8 cellular contexts compared by ENCODE assay signal in the genomic region with DNA sequence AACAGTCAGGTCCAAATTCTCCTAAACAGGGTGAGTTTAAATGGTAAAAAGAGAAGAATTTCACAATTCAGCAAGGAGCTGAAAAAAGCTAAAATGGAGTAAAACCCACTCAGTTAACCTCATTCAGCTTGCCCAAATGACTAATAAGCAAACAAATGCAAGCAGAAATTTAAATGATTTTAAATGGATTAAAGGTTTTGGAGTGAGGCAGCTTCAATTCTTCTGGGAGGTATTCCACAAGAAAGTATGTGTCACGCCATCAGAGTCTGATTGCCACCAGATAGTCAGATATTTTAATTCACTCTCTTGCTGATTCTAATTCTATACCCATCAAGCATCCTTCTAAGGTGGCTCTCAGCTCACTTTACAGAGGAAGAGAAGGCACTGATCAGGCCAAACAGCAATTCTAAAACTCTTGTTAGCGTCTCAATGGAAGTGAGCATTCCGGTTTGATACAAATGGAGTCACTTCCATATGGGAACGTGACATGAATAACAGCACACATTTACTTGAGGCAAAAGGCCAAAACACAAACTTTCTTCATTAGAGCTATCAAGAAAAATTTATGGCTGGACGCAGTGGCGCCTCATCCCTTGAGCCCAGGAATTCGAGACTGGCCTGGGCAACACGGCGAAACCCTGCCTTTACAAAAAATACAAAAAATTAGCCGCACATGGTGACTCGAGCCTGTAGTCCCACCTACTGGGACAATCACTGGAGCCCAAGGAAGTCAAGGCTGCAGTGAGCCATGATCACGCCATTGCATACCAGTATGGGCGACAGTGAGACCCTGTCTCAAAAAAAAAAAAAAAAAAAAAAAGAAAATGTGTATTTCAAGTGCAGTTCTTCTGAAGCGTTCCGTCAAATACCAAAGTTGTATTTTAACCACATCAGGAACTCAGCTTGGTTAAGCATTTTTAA. TPM values are rescaled to one million over a fixed set of nuclear protein-coding genes. Genes with fewer than 3 reads are reported as not detected.
DNase-seq lines count a peak whose midpoint lies in the region; ATAC-seq and TF ChIP-seq lines count a peak whose summit lies in the region.

No MANE protein-coding gene starts in this region.

- TF ChIP-seq CTCF in right lobe of liver (IDR thresholded peaks at IDR 0.05): no peak

- peak overlapping the region; percentile 99 for H3K4me3 ChIP-seq in adipocyte (ENCODE audit: low read length)
- peak overlapping the region; percentile 77 to 99 (median 93) for H3K4me3 ChIP-seq in right lobe of liver
- peak overlapping the region; percentile 60 for H3K4me3 ChIP-seq in urinary bladder (ENCODE audit: low read depth, low read length)

- H3K27ac Mint-ChIP-seq in activated naive CD4-positive, alpha-beta T cell treated with anti-CD3 and anti-CD28 coated beads, Interleukin-2, amount 50 U/mL, for 24 hours: peak overlapping the region; percentile 68

- peaks cover 58% of the 10 kb centered on the region for H3K4me1 Mint-ChIP-seq in activated naive CD4-positive, alpha-beta T cell treated with anti-CD3 and anti-CD28 coated beads, Interleukin-2, amount 50 U/mL, for 24 hours

- H3K9ac ChIP-seq in adipocyte (ENCODE audit: low read length): peak overlapping the region; percentile 100

- H3K27me3 ChIP-seq in adipocyte (replicated peaks; ENCODE audit: control insufficient read depth, insufficient read depth, low read length) (no peaks in the 10 kb centered on the region), right lobe of liver (no peaks in the 10 kb centered on the region)

- WGBS in right lobe of liver (ENCODE audit: insufficient coverage, low coverage, low lambda C conversion rate, missing lambda C conversion rate): 43% methylated on average over 14 of the region's 15 CpGs
- 16% methylated on average over 15 of the region's 15 CpGs for WGBS in urinary bladder

- peaks cover 33% of the 10 kb centered on the region for H3K4me1 ChIP-seq in adipocyte (ENCODE audit: control insufficient read depth, insufficient read depth, low read length)
- H3K4me1 ChIP-seq in right lobe of liver: peaks cover 0 to 21% (median 9%) of the 10 kb centered on the region in 4 donors
- no peaks in the 10 kb centered on the region for H3K4me1 ChIP-seq in urinary bladder (ENCODE audit: insufficient read depth)

- H3K4me3 Mint-ChIP-seq in activated naive CD4-positive, alpha-beta T cell treated with anti-CD3 and anti-CD28 coated beads, Interleukin-2, amount 50 U/mL, for 24 hours: peak overlapping the region; percentile 95

- no peaks in the 10 kb centered on the region for H3K9me3 Mint-ChIP-seq in activated naive CD4-positive, alpha-beta T cell treated with anti-CD3 and anti-CD28 coated beads, Interleukin-2, amount 50 U/mL, for 24 hours

- peaks cover 10% of the 10 kb centered on the region for H3K36me3 Mint-ChIP-seq in activated naive CD4-positive, alpha-beta T cell treated with anti-CD3 and anti-CD28 coated beads, Interleukin-2, amount 50 U/mL, for 24 hours

- H3K27me3 Mint-ChIP-seq in activated naive CD4-positive, alpha-beta T cell treated with anti-CD3 and anti-CD28 coated beads, Interleukin-2, amount 50 U/mL, for 24 hours: no peaks in the 10 kb centered on the region

- intact Hi-C loops in right lobe of liver (cut with DNase I): no loop called here

- H3K27ac ChIP-seq in right lobe of liver: no peak overlapping the region
- H3K27ac ChIP-seq in urinary bladder (ENCODE audit: low read depth): no peak overlapping the region

- DNase-seq in activated naive CD4-positive, alpha-beta T cell (lab: John Stamatoyannopoulos, UW): no peak
- DNase-seq in adipocyte (ENCODE audit: low read depth): peak; percentile 44
- DNase-seq in right lobe of liver: no peak
- DNase-seq in AML-193 (lab: John Stamatoyannopoulos, UW): no peak
- no peak for DNase-seq in SK-N-DZ (ENCODE audit: low spot score)
- DNase-seq in UCSD-AML1 (lab: John Stamatoyannopoulos, UW; ENCODE audit: unreplicated experiment): no peak

- no peak for TF ChIP-seq POLR2A in right lobe of liver (IDR thresholded peaks at IDR 0.05)

- no peaks in the 10 kb centered on the region for H3K9me3 ChIP-seq in adipocyte (ENCODE audit: control insufficient read depth, low read length)
- no peaks in the 10 kb centered on the region for H3K9me3 ChIP-seq in right lobe of liver

- ATAC-seq in right lobe of liver: no peak

- peaks cover 33% of the 10 kb centered on the region for H3K36me3 ChIP-seq in adipocyte (ENCODE audit: control insufficient read depth, insufficient read depth, low read length, severe bottlenecking)
- H3K36me3 ChIP-seq in right lobe of liver: peaks cover 0 to 32% (median 17%) of the 10 kb centered on the region in 4 donors
- peaks cover 2% of the 10 kb centered on the region for H3K36me3 ChIP-seq in urinary bladder (ENCODE audit: insufficient read depth)

RNA-seq across cellular contexts. Expression of a gene that starts 2.0 kb away (rescaled TPM):
- total RNA-seq in right lobe of liver (10 to 100 TPM; 10.8 to 19.1 (median 11.7) TPM), urinary bladder (76.4 TPM)
- 14.6 TPM for polyA plus RNA-seq in urinary bladder
- 7.4 and 8.6 TPM in 2 replicates for polyA plus RNA-seq in SK-N-DZ (2014; cell fraction: cytosol; rRNA removed)
- polyA plus RNA-seq in SK-N-DZ (2014; cell fraction: nucleus; rRNA removed): 37.5 and 47.3 TPM in 2 replicates

RNA-seq across cellular contexts. Expression of a gene that starts 34.7 kb away (rescaled TPM):
- 1 to 10 TPM in 2 of 6 experiments, under 1 TPM in 4; 0.25 to 1.2 (median 0.50) TPM for total RNA-seq in right lobe of liver
- total RNA-seq in urinary bladder: 0.90 TPM
- polyA plus RNA-seq in urinary bladder: 0.87 TPM
- not detected in 2 replicates for polyA plus RNA-seq in SK-N-DZ (2014; cell fraction: cytosol; rRNA removed)
- 0.11 TPM in 1 of 2 replicates, not detected in the other for polyA plus RNA-seq in SK-N-DZ (2014; cell fraction: nucleus; rRNA removed)
